In genomic region chr9:135648494-135649410, GRCh38 we compare ENCODE assay signal across 24 cellular contexts. TPM values are rescaled to one million over a fixed set of nuclear protein-coding genes. Genes with fewer than 3 reads are reported as not detected.
DNase-seq lines count a peak whose midpoint lies in the region; ATAC-seq and TF ChIP-seq lines count a peak whose summit lies in the region.
"Had no signal": no experiment of that assay in that cellular context is flagged by ENCODE, and none has a peak within 500 bp of the region (broad histone marks: within the 10 kb centered on the region; RNA-seq: fewer than 3 reads in every experiment).

No MANE protein-coding gene starts in this region.

- intact Hi-C loops in Calu3 (cut with micrococcal nuclease; ENCODE audit: unreplicated experiment), result no loop called here

- H3K27me3 ChIP-seq in H7 (ENCODE audit: control insufficient read depth, insufficient read depth, low read length) (no peaks in the 10 kb centered on the region), hepatocyte (no peaks in the 10 kb centered on the region)

- POLR2A ChIA-PET in WTC11 (lab: Charles Lee), result interaction anchor here (0.6 kb wide), 1 partner anchor 29 kb away, joined by 3 read pairs; no protein-coding TSS in a partner anchor

- ATAC-seq in WTC11, result peak; percentile 92
- ATAC-seq in HG03280 (IDR thresholded peaks at IDR 0.05; ENCODE audit: unreplicated experiment), result no peak

- H3K4me3 Mint-ChIP-seq in WTC11 (peak overlapping the region; percentile 55), osteocyte (ENCODE audit: unreplicated experiment) (no peak overlapping the region), Calu3 (ENCODE audit: low read depth, unreplicated experiment) (no peak overlapping the region)
- H3K4me3 Mint-ChIP-seq: IgD-negative memory B cell had no signal

- no peaks in the 10 kb centered on the region for H3K9me3 ChIP-seq in hepatocyte (ENCODE audit: low read depth)

- H3K9me3 Mint-ChIP-seq in WTC11 (peaks cover 90% of the 10 kb centered on the region), osteocyte (ENCODE audit: unreplicated experiment) (peaks cover 51% of the 10 kb centered on the region), Calu3 (ENCODE audit: low read depth, unreplicated experiment) (peaks cover 19% of the 10 kb centered on the region)

- H3K36me3 Mint-ChIP-seq in WTC11 (peaks cover 88% of the 10 kb centered on the region), osteocyte (ENCODE audit: unreplicated experiment) (no peaks in the 10 kb centered on the region), Calu3 (ENCODE audit: insufficient read depth, unreplicated experiment) (no peaks in the 10 kb centered on the region)
- H3K36me3 Mint-ChIP-seq: IgD-negative memory B cell had no signal

- H4K20me1 ChIP-seq in hepatocyte (ENCODE audit: insufficient read depth, poor library complexity, severe bottlenecking), result no peaks in the 10 kb centered on the region

- peaks cover 23% of the 10 kb centered on the region for H3K4me1 ChIP-seq in hepatocyte (ENCODE audit: insufficient read depth)

- BruUV-seq in Calu3 (replicated peaks; lab: Mats Ljungman, UMichigan), result no TSS peak

- 25% methylated on average over 10 of the region's 10 CpGs for WGBS in hepatocyte (ENCODE audit: low lambda C conversion rate, missing lambda C conversion rate)

- peak overlapping the region; percentile 67 for H3K27ac ChIP-seq in hepatocyte
- H3K27ac ChIP-seq: C4-2B, RWPE1, SK-N-MC had no signal

- H3K4me1 Mint-ChIP-seq in WTC11 (peaks cover 23% of the 10 kb centered on the region), osteocyte (ENCODE audit: unreplicated experiment) (no peaks in the 10 kb centered on the region), Calu3 (ENCODE audit: low read depth, unreplicated experiment) (no peaks in the 10 kb centered on the region)
- H3K4me1 Mint-ChIP-seq: IgD-negative memory B cell had no signal

- DNase-seq in H7, result no peak
- no peak for DNase-seq in WTC11 (ENCODE audit: low spot score)
- no peak for DNase-seq in hepatocyte (ENCODE audit: low spot score)
- peak; percentile 36 for DNase-seq in osteocyte (ENCODE audit: extremely low spot score, unreplicated experiment)
- DNase-seq in Calu3, result no peak
- DNase-seq in epidermal melanocyte (ENCODE audit: insufficient read length, low spot score), result no peak
- DNase-seq in LoVo (ENCODE audit: low spot score), result no peak
- DNase-seq: GDM1; NCI-H1417; NCI-H1694 treated with DMSO at 0.1 percent for 48 hours; NCI-H2081 treated with DMSO at 0.1 percent for 48 hours; NCI-H510A; NK-92 treated with Interleukin-12 subunit alpha and Interleukin-12 subunit beta, amount 100 ng/mL, for 24 hours; SHP77 treated with DMSO at 0.1 percent for 48 hours had no signal

- H3K4me2 ChIP-seq in hepatocyte, result peak overlapping the region; percentile 69

- peaks cover 9% of the 10 kb centered on the region for H3K79me2 ChIP-seq in hepatocyte

- H3K9me2 ChIP-seq in hepatocyte (replicated peaks; ENCODE audit: insufficient read depth), result no peaks in the 10 kb centered on the region

- H3K27me3 Mint-ChIP-seq in WTC11 (ENCODE audit: low read depth), result peaks cover 18% of the 10 kb centered on the region
- H3K27me3 Mint-ChIP-seq in osteocyte (ENCODE audit: unreplicated experiment), result no peaks in the 10 kb centered on the region
- H3K27me3 Mint-ChIP-seq in Calu3 (ENCODE audit: unreplicated experiment), result peaks cover 24% of the 10 kb centered on the region
- H3K27me3 Mint-ChIP-seq: IgD-negative memory B cell had no signal

- H2AFZ ChIP-seq in hepatocyte, result no peak overlapping the region

- peak overlapping the region; percentile 87 for H3K27ac Mint-ChIP-seq in WTC11
- H3K27ac Mint-ChIP-seq in osteocyte (ENCODE audit: unreplicated experiment), result no peak overlapping the region
- H3K27ac Mint-ChIP-seq in Calu3 (ENCODE audit: unreplicated experiment), result no peak overlapping the region
- H3K27ac Mint-ChIP-seq: IgD-negative memory B cell had no signal

- H3K36me3 ChIP-seq in H7 (replicated peaks; ENCODE audit: control insufficient read depth, insufficient read depth, low read length), result peaks cover 4% of the 10 kb centered on the region; the same call in 1 of the 2 replicates
- no peaks in the 10 kb centered on the region for H3K36me3 ChIP-seq in hepatocyte (replicated peaks; ENCODE audit: insufficient read depth, low read depth)

- TF ChIP-seq CTCF in WTC11 (IDR thresholded peaks at IDR 0.05) (no peak), hepatocyte (IDR thresholded peaks at IDR 0.05; ENCODE audit: poor library complexity) (no peak), osteocyte (IDR thresholded peaks at IDR 0.05) (no peak), Calu3 (IDR thresholded peaks at IDR 0.05; ENCODE audit: unreplicated experiment) (no peak)

- peak overlapping the region; percentile 25; the same call in 1 of the 2 replicates for H3K4me3 ChIP-seq in H7 (ENCODE audit: insufficient read depth, low read depth, low read length)
- peak overlapping the region; percentile 11 for H3K4me3 ChIP-seq in hepatocyte
- H3K4me3 ChIP-seq: SK-N-MC had no signal

- CTCF ChIA-PET in WTC11 (lab: Charles Lee), result no interaction called here
- CTCF ChIA-PET in Calu3 (lab: Charles Lee), result no interaction called here

TF ChIP-seq in WTC11, 78 proteins besides CTCF, POLR2A, EP300 and RAD21:
- TF ChIP-seq ZNF416 (CRISPR knock-in tag; IDR thresholded peaks at IDR 0.05) (no peak), TEAD1 (CRISPR knock-in tag; IDR thresholded peaks at IDR 0.05) (no peak)

RNA-seq across cellular contexts. Expression of gene GLT6D1, which starts 9.4 kb away (rescaled TPM):
- total RNA-seq in H7 (2014; rRNA removed; shearing (Covaris generic)), result not detected in 2 replicates
- total RNA-seq in WTC11 (2021), result 0.25 to 0.37 TPM (median 0.27 TPM) in 3 replicates
- total RNA-seq in hepatocyte, result 0.20 TPM in 2 replicates
- not detected in 2 replicates for polyA plus RNA-seq in hepatocyte
- total RNA-seq in osteocyte, result not detected in 2 replicates
- not detected in 2 replicates for total RNA-seq in Calu3 (2022)
- total RNA-seq: A172, H4, HT1080, MCF 10A had no signal
- polyA plus RNA-seq: AG04450, IgD-negative memory B cell had no signal

RNA-seq across cellular contexts. Expression of gene LCN9, which starts 14.4 kb away (rescaled TPM):
- total RNA-seq in H7 (2014; rRNA removed; shearing (Covaris generic)), result 0.44 TPM in 1 of 2 replicates, not detected in the other
- total RNA-seq in WTC11 (2021) (1.4 to 2.6 TPM (median 1.7 TPM) in 3 replicates), hepatocyte (2.2 and 2.6 TPM in 2 replicates), osteocyte (not detected in 2 replicates), Calu3 (2022) (not detected in 2 replicates)
- polyA plus RNA-seq in hepatocyte, result 13.4 and 21.6 TPM in 2 replicates
- total RNA-seq: A172, H4, HT1080, MCF 10A had no signal
- polyA plus RNA-seq: AG04450, IgD-negative memory B cell had no signal

RNA-seq across cellular contexts. Expression of gene SOHLH1, which starts 50.5 kb away (rescaled TPM):
- total RNA-seq in H7 (2014; rRNA removed; shearing (Covaris generic)), result not detected in 2 replicates
- total RNA-seq in WTC11 (2021), result not detected in 3 replicates
- not detected in 2 replicates for total RNA-seq in hepatocyte
- polyA plus RNA-seq in hepatocyte, result not detected in 2 replicates
- total RNA-seq in osteocyte, result not detected in 2 replicates
- not detected in 2 replicates for total RNA-seq in Calu3 (2022)
- total RNA-seq: A172, H4, HT1080, MCF 10A had no signal
- polyA plus RNA-seq: AG04450, IgD-negative memory B cell had no signal

RNA-seq across cellular contexts. Expression of gene KCNT1, which starts 53.2 kb away (rescaled TPM):
- 0.10 TPM in 1 of 2 replicates, not detected in the other for total RNA-seq in H7 (2014; rRNA removed; shearing (Covaris generic))
- total RNA-seq in WTC11 (2021) (0.13 to 0.16 TPM (median 0.14 TPM) in 3 replicates), hepatocyte (0.40 TPM in 1 of 2 replicates, not detected in the other), osteocyte (not detected in 2 replicates), Calu3 (2022) (not detected in 2 replicates)
- polyA plus RNA-seq in hepatocyte, result 0.27 TPM in 1 of 2 replicates, not detected in the other
- total RNA-seq: A172, H4, HT1080, MCF 10A had no signal
- polyA plus RNA-seq: AG04450, IgD-negative memory B cell had no signal
